In the genomic region with DNA sequence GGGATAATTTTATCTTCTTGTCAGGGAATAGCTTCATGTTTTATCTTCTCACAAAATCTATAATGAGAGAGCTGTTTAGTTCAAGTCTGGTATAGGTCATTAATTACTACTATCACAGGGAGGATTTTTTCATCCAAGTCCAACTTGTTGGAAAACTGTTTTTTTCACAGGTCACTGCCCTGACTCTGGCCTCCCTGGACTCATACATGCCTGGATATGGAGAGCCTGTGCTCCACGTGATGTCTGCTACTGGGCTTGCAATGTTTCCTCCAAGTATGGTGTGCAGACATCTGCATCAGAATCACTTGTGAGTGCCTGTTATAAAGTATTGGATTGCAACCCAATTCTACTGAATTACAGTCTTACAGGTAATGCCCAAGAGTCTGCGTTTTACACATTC, we compare ENCODE assay signal across 18 cellular contexts. TPM values are rescaled to one million over a fixed set of nuclear protein-coding genes. Genes with fewer than 3 reads are reported as not detected.
DNase-seq lines count a peak whose midpoint lies in the region; ATAC-seq, FAIRE-seq and TF ChIP-seq lines count a peak whose summit lies in the region.
"Had no signal": no experiment of that assay in that cellular context is flagged by ENCODE, and none has a peak within 500 bp of the region (broad histone marks: within the 10 kb centered on the region; RNA-seq: fewer than 3 reads in every experiment).

No MANE protein-coding gene starts in this region.

- no peak overlapping the region for H3K14ac ChIP-seq in H1 (ENCODE audit: insufficient read length)

- no peak overlapping the region for H4K8ac ChIP-seq in H1 (ENCODE audit: extremely low read depth, insufficient read depth, low read length)

- no peaks in the 10 kb centered on the region for H3K27me3 ChIP-seq in H1 (replicated peaks in 1 of 4; ENCODE audit: control insufficient read depth in 3 of 4, extremely low read depth in 1 of 4, insufficient read depth in 3 of 4, low read length in 3 of 4)
- no peaks in the 10 kb centered on the region for H3K27me3 ChIP-seq in gastroesophageal sphincter
- no peaks in the 10 kb centered on the region for H3K27me3 ChIP-seq in Karpas-422 (ENCODE audit: low read length)

- H3K4me1 ChIP-seq in H1 (replicated peaks in 1 of 4; ENCODE audit: control insufficient read depth in 3 of 4, insufficient read depth in 4 of 4, low read length in 3 of 4) (no peaks in the 10 kb centered on the region), gastroesophageal sphincter (no peaks in the 10 kb centered on the region), Karpas-422 (ENCODE audit: low read length) (no peaks in the 10 kb centered on the region)
- H3K4me1 ChIP-seq: Caco-2 had no signal

- H2BK20ac ChIP-seq in H1 (ENCODE audit: low read length): no peak overlapping the region

- no peak overlapping the region for H2BK120ac ChIP-seq in H1 (replicated peaks; ENCODE audit: low read depth, low read length)

- H3K36me3 ChIP-seq in H1 (ENCODE audit: control insufficient read depth in 2 of 4, insufficient read depth in 4 of 4, low read length in 3 of 4): no peaks in the 10 kb centered on the region
- no peaks in the 10 kb centered on the region for H3K36me3 ChIP-seq in gastroesophageal sphincter
- no peaks in the 10 kb centered on the region for H3K36me3 ChIP-seq in Karpas-422 (ENCODE audit: insufficient read depth, low read length)

- no peak for FAIRE-seq in H1 (lab: Jason Lieb, UNC)
- FAIRE-seq: GM12878, GM18507 had no signal

- H2AK5ac ChIP-seq in H1 (ENCODE audit: low read depth, low read length): no peak overlapping the region

- ATAC-seq in GM18873 (IDR thresholded peaks at IDR 0.05; ENCODE audit: low FRiP score, unreplicated experiment): no peak
- no peak for ATAC-seq in gastroesophageal sphincter
- ATAC-seq: GM12878, GM23338 had no signal

- H3K56ac ChIP-seq in H1 (replicated peaks; ENCODE audit: insufficient read length, low read depth, low read length): no peak overlapping the region

- H4K91ac ChIP-seq in H1 (replicated peaks; ENCODE audit: insufficient read length, low read length): no peak overlapping the region

- H3K9ac ChIP-seq in H1 (replicated peaks in 1 of 4; ENCODE audit: extremely low read depth in 1 of 4, low read depth in 3 of 4, low read length in 3 of 4) (no peak overlapping the region), Karpas-422 (ENCODE audit: low read length) (no peak overlapping the region)

- H2AFZ ChIP-seq in H1 (ENCODE audit: low read length) (peak overlapping the region; percentile 57), Karpas-422 (ENCODE audit: low read length) (no peak overlapping the region)
- H2AFZ ChIP-seq: GM23338 had no signal

- no peak overlapping the region for H3K18ac ChIP-seq in H1 (ENCODE audit: extremely low read depth, low read length)

- no peak overlapping the region for H2BK15ac ChIP-seq in H1 (ENCODE audit: low read length)

- no peaks in the 10 kb centered on the region for H3K79me1 ChIP-seq in H1 (ENCODE audit: low read depth, low read length)

- H3K79me2 ChIP-seq in H1 (ENCODE audit: control insufficient read depth in 1 of 2, insufficient read depth in 2 of 2, low read length in 2 of 2) (no peaks in the 10 kb centered on the region), Karpas-422 (ENCODE audit: low read length) (no peaks in the 10 kb centered on the region)

- no peak overlapping the region for H4K5ac ChIP-seq in H1 (ENCODE audit: insufficient read length, low read depth, low read length)

- H3K9me3 ChIP-seq in H1 (ENCODE audit: insufficient read depth in 2 of 2, low read depth in 1 of 2, low read length in 1 of 2) (peaks cover 0 to 4% of the 10 kb centered on the region in 2 experiments; a peak in 2 of 4 replicates), gastroesophageal sphincter (peaks cover 0 to 13% (median 0%) of the 10 kb centered on the region in 3 donors), Karpas-422 (ENCODE audit: low read length) (no peaks in the 10 kb centered on the region)
- H3K9me3 ChIP-seq: Caco-2 had no signal

- peak; percentile 37 for DNase-seq in DMS 273 (lab: John Stamatoyannopoulos, UW; ENCODE audit: unreplicated experiment)
- DNase-seq in DMS 273 treated with DMSO at 0.1 percent for 48 hours (lab: John Stamatoyannopoulos, UW): no peak
- no peak for DNase-seq in H1 (ENCODE audit: low read depth in 1 of 2, low spot score in 2 of 2)
- DNase-seq in renal cortical epithelial cell (ENCODE audit: low read depth): peak; percentile 57
- DNase-seq in NCI-H2081 (lab: John Stamatoyannopoulos, UW): no peak
- no peak for DNase-seq in Karpas-422
- DNase-seq: Caco-2; CD8-positive, alpha-beta memory T cell; DMS79; H9 had no signal

- TF ChIP-seq RAD21 in H1 (IDR thresholded peaks at IDR 0.05 in 1 of 2, conservative IDR thresholded peaks at IDR 0.05 in 1 of 2; ENCODE audit: low read depth in 2 of 2, low read length in 2 of 2): no peak

- TF ChIP-seq POLR2A in H1 (IDR thresholded peaks at IDR 0.05; ENCODE audit: control extremely low read depth in 1 of 2, low read depth in 2 of 2, low read length in 2 of 2): no peak
- no peak for TF ChIP-seq POLR2A in gastroesophageal sphincter (IDR thresholded peaks at IDR 0.05)

- H2BK12ac ChIP-seq in H1 (ENCODE audit: low read depth, low read length): no peak overlapping the region

- TF ChIP-seq EP300 in H1 (IDR thresholded peaks at IDR 0.05; ENCODE audit: borderline replicate concordance in 1 of 2, low read depth in 2 of 2, low read length in 2 of 2) (no peak), gastroesophageal sphincter (IDR thresholded peaks at IDR 0.05) (no peak)

- H2BK5ac ChIP-seq in H1 (ENCODE audit: low read depth, low read length): no peak overlapping the region

- no peaks in the 10 kb centered on the region for H4K20me1 ChIP-seq in H1 (replicated peaks in 1 of 2; ENCODE audit: control insufficient read depth in 1 of 2, insufficient read depth in 2 of 2, low read length in 2 of 2)
- H4K20me1 ChIP-seq in Karpas-422 (ENCODE audit: insufficient read depth, low read depth, low read length): no peaks in the 10 kb centered on the region

- H3K23ac ChIP-seq in H1 (ENCODE audit: insufficient read length): no peak overlapping the region

- POLR2A ChIA-PET in H1 (lab: Charles Lee; ENCODE audit: partially characterized antibody): interaction anchor here (0.6 kb wide), 1 partner anchor 16 kb away, joined by 3 read pairs; no protein-coding TSS in a partner anchor

- H3K23me2 ChIP-seq in H1 (ENCODE audit: low read depth, low read length): no peaks in the 10 kb centered on the region

- H3K4me2 ChIP-seq in H1 (ENCODE audit: insufficient read depth in 1 of 2, low read depth in 2 of 2, low read length in 2 of 2) (no peak overlapping the region), Karpas-422 (ENCODE audit: low read depth, low read length, poor library complexity, severe bottlenecking) (no peak overlapping the region)
- H3K4me2 ChIP-seq: GM23338 had no signal

- TF ChIP-seq CTCF in H1 (IDR thresholded peaks at IDR 0.05; ENCODE audit: control extremely low read depth in 1 of 3, insufficient read depth in 1 of 3, low read depth in 1 of 3, low read length in 3 of 3) (no peak), gastroesophageal sphincter (IDR thresholded peaks at IDR 0.05) (no peak)

- H3K27ac ChIP-seq in H1 (ENCODE audit: low read depth, low read length) (no peak overlapping the region), gastroesophageal sphincter (no peak overlapping the region), Karpas-422 (ENCODE audit: low read length) (no peak overlapping the region)
- H3K27ac ChIP-seq: 22Rv1 had no signal

- no peak overlapping the region for H3K4me3 ChIP-seq in H1 (ENCODE audit: extremely low read depth in 1 of 4, insufficient read depth in 2 of 4, low read depth in 3 of 4, low read length in 4 of 4)
- H3K4me3 ChIP-seq in gastroesophageal sphincter: no peak overlapping the region
- no peak overlapping the region for H3K4me3 ChIP-seq in Karpas-422 (ENCODE audit: low read length)
- H3K4me3 ChIP-seq: GM12878, GM23338 had no signal

- CTCF ChIA-PET in H1 (lab: Charles Lee; ENCODE audit: partially characterized antibody): interaction anchor here (0.8 to 1.0 kb wide), 3 partner anchors 9 to 36 kb away, joined by 3 read pairs; no protein-coding TSS in a partner anchor

- no peaks in the 10 kb centered on the region for H3K9me2 ChIP-seq in Karpas-422 (replicated peaks; ENCODE audit: insufficient read depth, low read length)

- WGBS in H1 (ENCODE audit: extremely low coverage in 1 of 2, insufficient coverage in 1 of 2, insufficient read length in 1 of 2, insufficient replicate concordance in 2 of 2, low coverage in 1 of 2, low lambda C conversion rate in 2 of 2, missing lambda C conversion rate in 1 of 2), 2 experiments: 90% methylated on average over 2 of the region's 2 CpGs; no CpG with 5 or more reads in 1 of the 2 experiments
- WGBS in gastroesophageal sphincter (ENCODE audit: low coverage in 1 of 2), 2 donors: 74 to 77% methylated on average over 2 of the region's 2 CpGs

- no peak overlapping the region for H3K4ac ChIP-seq in H1 (replicated peaks; ENCODE audit: insufficient read length, low read depth, low read length)

RNA-seq across cellular contexts. Expression of a gene that starts 36.5 kb away (rescaled TPM):
- 1.2 and 1.6 TPM in 2 replicates for total RNA-seq in H1 (2021; fragmentation: NEBNext Ultra II Directional; extraction: Animal tissue kit (Norgen Biotek cat#: 25700))
- polyA plus RNA-seq in H1 (2011; rRNA removed): 0.25 and 0.63 TPM in 2 replicates
- polyA plus RNA-seq in H1 (2011; cell fraction: cytosol; rRNA removed): 0.48 TPM
- polyA plus RNA-seq in H1 (2011; cell fraction: nucleus; rRNA removed): 0.14 TPM
- 0.42 to 1.0 TPM (median 0.62 TPM) in 4 replicates for polyA plus RNA-seq in H1 (2012, experiment 1 of 2)
- polyA plus RNA-seq in H1 (2012, experiment 2 of 2): 0.63 TPM
- 0.83 TPM for polyA plus RNA-seq in H1 (2013, experiment 1 of 2)
- 1.0 TPM for polyA plus RNA-seq in H1 (2013, experiment 2 of 2)
- 0.39 and 1.5 TPM in 2 replicates for polyA minus RNA-seq in H1 (2011; rRNA and poly(A)+ RNA removed)
- 1.2 TPM for polyA minus RNA-seq in H1 (2011; cell fraction: cytosol; rRNA and poly(A)+ RNA removed)
- not detected for polyA minus RNA-seq in H1 (2011; cell fraction: nucleus; rRNA and poly(A)+ RNA removed)
- total RNA-seq in renal cortical epithelial cell (7.3 and 9.4 TPM in 2 replicates), gastroesophageal sphincter (10 to 100 TPM; 13.7 to 29.6 (median 22.7) TPM)
- not detected in 2 replicates for total RNA-seq in Karpas-422 (2014; rRNA removed; shearing (Covaris generic); ENCODE audit: low replicate concordance)
- total RNA-seq: Caco-2; CD8-positive, alpha-beta memory T cell; G401 had no signal
- polyA plus RNA-seq: CD14-positive monocyte; CD8-positive, alpha-beta memory T cell had no signal

RNA-seq across cellular contexts. Expression of a gene that starts 45.1 kb away (rescaled TPM):
- not detected in 2 replicates for total RNA-seq in H1 (2021; fragmentation: NEBNext Ultra II Directional; extraction: Animal tissue kit (Norgen Biotek cat#: 25700))
- 0.15 and 0.16 TPM in 2 replicates for polyA plus RNA-seq in H1 (2011; rRNA removed)
- polyA plus RNA-seq in H1 (2011; cell fraction: cytosol; rRNA removed): 0.12 TPM
- polyA plus RNA-seq in H1 (2011; cell fraction: nucleus; rRNA removed): 0.53 TPM
- polyA plus RNA-seq in H1 (2012, experiment 1 of 2): 0.15 TPM in 2 of 4 replicates, not detected in the others
- polyA plus RNA-seq in H1 (2012, experiment 2 of 2): not detected
- polyA plus RNA-seq in H1 (2013, experiment 1 of 2): 0.14 TPM
- 0.17 TPM for polyA plus RNA-seq in H1 (2013, experiment 2 of 2)
- polyA minus RNA-seq in H1 (2011; rRNA and poly(A)+ RNA removed): 0.29 TPM in 1 of 2 replicates, not detected in the other
- polyA minus RNA-seq in H1 (2011; cell fraction: cytosol; rRNA and poly(A)+ RNA removed): not detected
- polyA minus RNA-seq in H1 (2011; cell fraction: nucleus; rRNA and poly(A)+ RNA removed): not detected
- total RNA-seq in renal cortical epithelial cell (0.45 and 0.52 TPM in 2 replicates), gastroesophageal sphincter (1 to 10 TPM in 1 of 4 donors, under 1 TPM in 1, not detected in 2; 0.81 to 2.2 TPM)
- total RNA-seq in Karpas-422 (2014; rRNA removed; shearing (Covaris generic); ENCODE audit: low replicate concordance): 0.15 TPM in 1 of 2 replicates, not detected in the other
- total RNA-seq: Caco-2; CD8-positive, alpha-beta memory T cell; G401; GM12878; GM23338; H9 had no signal
- polyA plus RNA-seq: CD14-positive monocyte; CD8-positive, alpha-beta memory T cell; GM23338 had no signal

Comparison
In these comparisons a context has a peak if more than half of its experiments do, and no peak if none do; other contexts are left out.
1. DNase-seq: peak in DMS 273 (single experiment) and renal cortical epithelial cell (single experiment); none in DMS 273 treated with DMSO at 0.1 percent for 48 hours (single experiment), H1 (0 of 2), NCI-H2081 (0 of 2) and Karpas-422 (single experiment).